Comparison of ENCODE assay signal across 20 cellular contexts in genomic region chr11:129208863-129209262, GRCh38. TPM values are rescaled to one million over a fixed set of nuclear protein-coding genes. Genes with fewer than 3 reads are reported as not detected.
DNase-seq lines count a peak whose midpoint lies in the region; ATAC-seq and TF ChIP-seq lines count a peak whose summit lies in the region.
"Had no signal": no experiment of that assay in that cellular context is flagged by ENCODE, and none has a peak within 500 bp of the region (broad histone marks: within the 10 kb centered on the region; RNA-seq: fewer than 3 reads in every experiment).

No MANE protein-coding gene starts in this region.

- no peak for TF ChIP-seq CTCF in WTC11 (IDR thresholded peaks at IDR 0.05)
- no peak for TF ChIP-seq CTCF in fibroblast of the aortic adventitia (IDR thresholded peaks at IDR 0.05; ENCODE audit: insufficient read depth, low read length)
- no peak for TF ChIP-seq CTCF in tibial artery (IDR thresholded peaks at IDR 0.05)
- no peak for TF ChIP-seq CTCF in right atrium auricular region (IDR thresholded peaks at IDR 0.05)

- peak overlapping the region; percentile 26; the same call in 1 of the 2 replicates for H3K27ac Mint-ChIP-seq in WTC11
- no peak overlapping the region for H3K27ac Mint-ChIP-seq in activated CD8-positive, alpha-beta memory T cell treated with anti-CD3 and anti-CD28 coated beads, Interleukin-2, amount 10 ng/mL, durations not matched to agents 7 days and 5 days
- H3K27ac Mint-ChIP-seq: B cell had no signal

- H3K27me3 Mint-ChIP-seq in WTC11 (ENCODE audit: low read depth): no peaks in the 10 kb centered on the region
- no peaks in the 10 kb centered on the region for H3K27me3 Mint-ChIP-seq in activated CD8-positive, alpha-beta memory T cell treated with anti-CD3 and anti-CD28 coated beads, Interleukin-2, amount 10 ng/mL, durations not matched to agents 7 days and 5 days

- peak; percentile 22; the same call in 1 of the 2 replicates for ATAC-seq in WTC11
- ATAC-seq in activated CD8-positive, alpha-beta memory T cell treated with anti-CD3 and anti-CD28 coated beads, Interleukin-2, amount 10 ng/mL, durations not matched to agents 7 days and 5 days: no peak

- H3K4me1 ChIP-seq in HUES48 (ENCODE audit: control insufficient read depth, insufficient read depth, low read length): peaks cover 65% of the 10 kb centered on the region
- H3K4me1 ChIP-seq in tibial artery: peaks cover 0 to 8% (median 2%) of the 10 kb centered on the region in 4 donors
- no peaks in the 10 kb centered on the region for H3K4me1 ChIP-seq in right atrium auricular region

- H3K9me3 ChIP-seq in HUES48 (ENCODE audit: control insufficient read depth, insufficient read depth, low read length) (no peaks in the 10 kb centered on the region), tibial artery (no peaks in the 10 kb centered on the region), right atrium auricular region (no peaks in the 10 kb centered on the region)

- no peaks in the 10 kb centered on the region for H3K27me3 ChIP-seq in HUES48 (ENCODE audit: control insufficient read depth, insufficient read depth, low read length)
- H3K27me3 ChIP-seq in tibial artery: no peaks in the 10 kb centered on the region
- no peaks in the 10 kb centered on the region for H3K27me3 ChIP-seq in right atrium auricular region

- H3K4me3 ChIP-seq in HUES48 (ENCODE audit: low read depth, low read length): peak overlapping the region; percentile 14; the same call in 1 of the 2 replicates
- H3K4me3 ChIP-seq in fibroblast of the aortic adventitia (ENCODE audit: low read depth, low read length): no peak overlapping the region
- H3K4me3 ChIP-seq in tibial artery: no peak overlapping the region
- no peak overlapping the region for H3K4me3 ChIP-seq in right atrium auricular region

- peak overlapping the region; percentile 59 for H3K27ac ChIP-seq in HUES48 (ENCODE audit: low read depth, low read length)
- no peak overlapping the region for H3K27ac ChIP-seq in tibial artery
- no peak overlapping the region for H3K27ac ChIP-seq in right atrium auricular region
- H3K27ac ChIP-seq: RWPE1 had no signal

- peak overlapping the region; percentile 32; the same call in 1 of the 2 replicates for H3K4me3 Mint-ChIP-seq in WTC11
- no peak overlapping the region for H3K4me3 Mint-ChIP-seq in activated CD8-positive, alpha-beta memory T cell treated with anti-CD3 and anti-CD28 coated beads, Interleukin-2, amount 10 ng/mL, durations not matched to agents 7 days and 5 days
- H3K4me3 Mint-ChIP-seq: B cell had no signal

- peaks cover 52% of the 10 kb centered on the region for H3K4me1 Mint-ChIP-seq in WTC11
- no peaks in the 10 kb centered on the region for H3K4me1 Mint-ChIP-seq in activated CD8-positive, alpha-beta memory T cell treated with anti-CD3 and anti-CD28 coated beads, Interleukin-2, amount 10 ng/mL, durations not matched to agents 7 days and 5 days

- H3K36me3 ChIP-seq in HUES48 (ENCODE audit: control insufficient read depth, insufficient read depth, low read length): no peaks in the 10 kb centered on the region
- H3K36me3 ChIP-seq in tibial artery: no peaks in the 10 kb centered on the region
- no peaks in the 10 kb centered on the region for H3K36me3 ChIP-seq in right atrium auricular region

- peaks cover 10% of the 10 kb centered on the region for H3K9me3 Mint-ChIP-seq in WTC11
- H3K9me3 Mint-ChIP-seq in activated CD8-positive, alpha-beta memory T cell treated with anti-CD3 and anti-CD28 coated beads, Interleukin-2, amount 10 ng/mL, durations not matched to agents 7 days and 5 days (ENCODE audit: low read depth): no peaks in the 10 kb centered on the region

- peaks cover 10% of the 10 kb centered on the region for H3K36me3 Mint-ChIP-seq in WTC11
- no peaks in the 10 kb centered on the region for H3K36me3 Mint-ChIP-seq in activated CD8-positive, alpha-beta memory T cell treated with anti-CD3 and anti-CD28 coated beads, Interleukin-2, amount 10 ng/mL, durations not matched to agents 7 days and 5 days

- intact Hi-C loops in tibial artery (cut with DNase I; ENCODE audit: low total_unique reads): no loop called here

- CTCF ChIA-PET in WTC11 (lab: Charles Lee): interaction anchor here (0.8 kb wide), 1 partner anchor 15 kb away, joined by 3 read pairs; no protein-coding TSS in a partner anchor
- CTCF ChIA-PET in activated CD8-positive, alpha-beta memory T cell treated with anti-CD3 and anti-CD28 coated beads, Interleukin-2, amount 10 ng/mL, durations not matched to agents 7 days and 5 days (lab: Charles Lee): no interaction called here

- POLR2A ChIA-PET in WTC11 (lab: Charles Lee): interaction anchor here (0.6 kb wide), 1 partner anchor 924 kb away, joined by 4 read pairs; no protein-coding TSS in a partner anchor

- peak overlapping the region; percentile 32; the same call in 1 of the 2 replicates for H3K9ac ChIP-seq in HUES48 (ENCODE audit: low read depth, low read length)

- DNase-seq in WTC11 (ENCODE audit: low spot score): no peak
- peak; percentile 28 for DNase-seq in fibroblast of the aortic adventitia (ENCODE audit: low read depth)
- no peak for DNase-seq in activated CD8-positive, alpha-beta memory T cell treated with anti-CD3 and anti-CD28 coated beads, Interleukin-2, amount 10 ng/mL, durations not matched to agents 7 days and 5 days
- no peak for DNase-seq in tibial artery
- no peak for DNase-seq in NCI-H774 (lab: John Stamatoyannopoulos, UW)
- DNase-seq in right atrium auricular region (ENCODE audit: low spot score): no peak
- DNase-seq: ACHN, COR-L47, DMS 273 treated with DMSO at 0.1 percent for 48 hours, GDM1, H9, NCI-H1105, NCI-H1694, NCI-H2107, NCI-H510A, NCI-H748 treated with DMSO at 0.1 percent for 48 hours, SIG-M5 had no signal

TF ChIP-seq in WTC11, 78 proteins besides CTCF, POLR2A, EP300 and RAD21:
- no peak for TF ChIP-seq TP53 (CRISPR knock-in tag; IDR thresholded peaks at IDR 0.05)
- no peak for TF ChIP-seq ZBTB21 (CRISPR knock-in tag; IDR thresholded peaks at IDR 0.05; ENCODE audit: borderline replicate concordance)
- TF ChIP-seq MLX (CRISPR knock-in tag; IDR thresholded peaks at IDR 0.05): no peak
- TF ChIP-seq ARID4B (CRISPR knock-in tag; IDR thresholded peaks at IDR 0.05; ENCODE audit: borderline replicate concordance): no peak
- no peak for TF ChIP-seq MYBL2 (CRISPR knock-in tag; IDR thresholded peaks at IDR 0.05)
- TF ChIP-seq ZNF219 (CRISPR knock-in tag; IDR thresholded peaks at IDR 0.05; ENCODE audit: borderline replicate concordance): no peak

RNA-seq across cellular contexts. Expression of gene ARHGAP32, which starts 16.7 kb away (rescaled TPM):
- total RNA-seq in WTC11 (2021): 22.6 to 25.6 TPM (median 25.3 TPM) in 3 replicates
- 18.1 and 20.1 TPM in 2 replicates for total RNA-seq in fibroblast of the aortic adventitia (ENCODE audit: low replicate concordance)
- 1 to 10 TPM; 1.0 to 1.3 TPM for total RNA-seq in activated CD8-positive, alpha-beta memory T cell treated with anti-CD3 and anti-CD28 coated beads, Interleukin-2, amount 10 ng/mL, durations not matched to agents 7 days and 5 days
- total RNA-seq in right atrium auricular region: 10 to 100 TPM in 1 of 2 donors, 1 to 10 TPM in 1; 5.2 to 10.5 TPM
